Comparison of ENCODE assay signal across 3 cellular contexts in genomic region chr10:99438890-99439289, GRCh38.
TF ChIP-seq lines count a peak whose summit lies in the region.

No MANE protein-coding gene starts in this region.

TF ChIP-seq in HepG2, 621 proteins besides CTCF, POLR2A, EP300 and RAD21:
- TF ChIP-seq MAFF (IDR thresholded peaks at IDR 0.05; ENCODE audit: low read depth, low read length) = peak; percentile 33; the same call in 1 of the 2 replicates
- peak in 1 of 2 experiments; percentile 59; a peak in 2 of 4 replicates for TF ChIP-seq MAFK (conservative IDR thresholded peaks at IDR 0.05 in 1 of 2, IDR thresholded peaks at IDR 0.05 in 1 of 2; ENCODE audit: low read length in 2 of 2)
- no peak for TF ChIP-seq ZNF879 (CRISPR knock-in tag; IDR thresholded peaks at IDR 0.05)

TF ChIP-seq in A549, 52 proteins besides CTCF, POLR2A, EP300 and RAD21:
- no peak for TF ChIP-seq PHF8 (IDR thresholded peaks at IDR 0.05; ENCODE audit: borderline replicate concordance, low read depth)
- TF ChIP-seq HDAC2 (IDR thresholded peaks at IDR 0.05) = no peak
- no peak for TF ChIP-seq BHLHE40 (IDR thresholded peaks at IDR 0.05; ENCODE audit: low read depth, low read length)
- TF ChIP-seq NPAS2 (CRISPR knock-in tag; IDR thresholded peaks at IDR 0.05; ENCODE audit: borderline replicate concordance) = no peak
- no peak for TF ChIP-seq USF2 (IDR thresholded peaks at IDR 0.05)
- TF ChIP-seq MAX (IDR thresholded peaks at IDR 0.05) = no peak
- no peak for TF ChIP-seq JUNB (IDR thresholded peaks at IDR 0.05)
- TF ChIP-seq MAFK (IDR thresholded peaks at IDR 0.05; ENCODE audit: partially characterized antibody) = peak; percentile 32
- no peak for TF ChIP-seq CHD2 (IDR thresholded peaks at IDR 0.05; ENCODE audit: low read length, partially characterized antibody)

TF ChIP-seq in K562, 482 proteins besides CTCF, POLR2A, EP300 and RAD21:
- no peak for TF ChIP-seq GTF2E2 (tag; IDR thresholded peaks at IDR 0.05)
- TF ChIP-seq FOXM1 (IDR thresholded peaks at IDR 0.05; ENCODE audit: low read depth) = no peak
- TF ChIP-seq FOXM1 (CRISPR knock-in tag; IDR thresholded peaks at IDR 0.05; ENCODE audit: low read depth) = no peak
- TF ChIP-seq C11orf30 (IDR thresholded peaks at IDR 0.05; ENCODE audit: low read depth) = 0 out of 2 replicates have a peak, but pooled peaks have one; percentile 5
- TF ChIP-seq ZNF316 (IDR thresholded peaks at IDR 0.05) = peak; percentile 34
